Comparison of ENCODE assay signal across 21 cellular contexts in genomic region chr2:239518286-239519080, GRCh38.
"Had no signal": no experiment of that assay in that cellular context is flagged by ENCODE, and none has a peak within 500 bp of the region (broad histone marks: within the 10 kb centered on the region; RNA-seq: fewer than 3 reads in every experiment).

No MANE protein-coding gene starts in this region.

- FAIRE-seq: islet of Langerhans had no signal

- H3K27ac ChIP-seq: breast epithelium, esophagus squamous epithelium, heart right ventricle, neural progenitor cell, stomach, thyroid gland had no signal

- ATAC-seq: activated CD8-positive, alpha-beta T cell treated with anti-CD3 and anti-CD28 coated beads for 36 hours; activated naive CD8-positive, alpha-beta T cell treated with anti-CD3 and anti-CD28 coated beads, Interleukin-2, amount 50 U/mL, for 24 hours; activated T-cell treated with anti-CD3 and anti-CD28 coated beads, Interleukin-2, amount 50 U/mL, for 4 hours; activated T-helper 17 cell treated with anti-CD3 and anti-CD28 coated beads, Interleukin-2, amount 50 U/mL, for 72 hours; naive thymus-derived CD4-positive, alpha-beta T cell; stimulated activated naive B cell treated with anti-CD40 and anti-IgM and Interleukin-4, amounts not matched to agents 10 μg/mL and 1 μg/mL and 100 μg/mL, for 72 hours had no signal

- DNase-seq: activated B cell treated with CpG ODN at 0.5 μM for 24 hours; activated CD4-positive, alpha-beta T cell treated with anti-CD3 and anti-CD28 coated beads, Interleukin-2, amount 50 U/mL, for 1 hour; activated CD8-positive, alpha-beta T cell treated with anti-CD3 and anti-CD28 coated beads for 36 hours; activated naive CD8-positive, alpha-beta T cell treated with anti-CD3 and anti-CD28 coated beads, Interleukin-2, amount 50 U/mL, for 24 hours; activated T-cell treated with anti-CD3 and anti-CD28 coated beads, Interleukin-2, amount 50 U/mL, for 4 hours; central memory CD4-positive, alpha-beta T cell; effector CD4-positive, alpha-beta T cell; esophagus squamous epithelium; foreskin melanocyte; midbrain; stimulated activated naive B cell treated with anti-CD40 and anti-IgM and Interleukin-4, amounts not matched to agents 10 μg/mL and 1 μg/mL and 100 μg/mL, for 72 hours; stomach; T-helper 1 cell had no signal

- H3K4me1 ChIP-seq: breast epithelium, esophagus squamous epithelium, neural progenitor cell, stomach, thyroid gland had no signal

- H2AFZ ChIP-seq: neural progenitor cell had no signal

- H3K9me3 ChIP-seq: breast epithelium, esophagus squamous epithelium, heart right ventricle, stomach, thyroid gland had no signal

- H3K4me2 ChIP-seq: neural progenitor cell, smooth muscle cell had no signal

- H3K4me3 ChIP-seq: breast epithelium, esophagus squamous epithelium, heart right ventricle, neural progenitor cell, smooth muscle cell, stomach, thyroid gland had no signal

- H3K9ac ChIP-seq: neural progenitor cell had no signal

- H3K36me3 ChIP-seq: breast epithelium, esophagus squamous epithelium, heart right ventricle, neural progenitor cell, stomach, thyroid gland had no signal

- H3K27me3 ChIP-seq: neural progenitor cell, thyroid gland had no signal
